In the genomic region with DNA sequence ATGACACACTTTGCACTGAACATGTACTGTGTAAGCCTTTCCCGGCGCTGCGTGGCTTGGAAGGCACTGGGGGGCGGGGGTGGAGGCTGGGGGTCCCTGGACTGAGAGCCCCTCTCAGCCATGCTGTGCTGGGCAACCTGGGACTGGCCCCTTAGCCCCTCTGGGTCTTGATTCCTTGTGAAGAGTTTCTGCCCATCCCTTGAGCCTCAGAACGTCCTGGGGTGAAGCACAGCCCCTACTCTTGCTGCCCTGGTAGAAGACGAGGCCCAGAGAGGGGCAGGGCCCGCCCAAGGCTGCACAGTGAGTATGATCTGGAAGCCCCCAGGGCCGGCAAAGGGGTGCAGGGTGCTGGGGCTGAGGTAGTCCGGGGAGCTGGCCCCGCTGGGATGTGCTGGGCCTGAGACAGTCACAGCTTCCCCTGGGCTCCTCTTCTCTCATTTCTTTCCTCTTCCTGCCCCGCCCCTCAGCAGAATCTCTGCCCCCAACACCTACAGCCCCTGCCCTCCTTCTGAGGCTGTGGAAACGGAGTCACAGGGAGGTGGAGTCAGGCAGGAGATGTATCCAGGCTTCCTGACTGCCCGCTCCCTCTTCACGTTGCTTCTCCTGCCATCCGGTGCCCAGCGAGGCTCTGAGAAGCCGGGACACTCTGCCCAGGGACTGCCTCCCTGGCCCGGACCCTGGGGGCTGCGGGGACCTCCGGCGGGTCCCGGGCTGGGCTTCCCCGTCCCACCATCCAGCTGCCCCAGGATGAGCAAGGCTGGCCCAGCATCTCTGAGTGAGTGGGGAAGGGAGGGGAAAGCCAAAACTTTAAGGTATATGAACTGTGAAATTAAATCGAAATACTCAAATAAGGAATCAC, we compare ENCODE assay signal across 3 cellular contexts.
TF ChIP-seq lines count a peak whose summit lies in the region.

No MANE protein-coding gene starts in this region.

TF ChIP-seq in SK-N-SH treated with all-trans-retinoic acid at 6 μM for 48 hours, 23 proteins besides CTCF, POLR2A, EP300 and RAD21 (continued from another document and continues in another):
- TF ChIP-seq, protein P1, sequence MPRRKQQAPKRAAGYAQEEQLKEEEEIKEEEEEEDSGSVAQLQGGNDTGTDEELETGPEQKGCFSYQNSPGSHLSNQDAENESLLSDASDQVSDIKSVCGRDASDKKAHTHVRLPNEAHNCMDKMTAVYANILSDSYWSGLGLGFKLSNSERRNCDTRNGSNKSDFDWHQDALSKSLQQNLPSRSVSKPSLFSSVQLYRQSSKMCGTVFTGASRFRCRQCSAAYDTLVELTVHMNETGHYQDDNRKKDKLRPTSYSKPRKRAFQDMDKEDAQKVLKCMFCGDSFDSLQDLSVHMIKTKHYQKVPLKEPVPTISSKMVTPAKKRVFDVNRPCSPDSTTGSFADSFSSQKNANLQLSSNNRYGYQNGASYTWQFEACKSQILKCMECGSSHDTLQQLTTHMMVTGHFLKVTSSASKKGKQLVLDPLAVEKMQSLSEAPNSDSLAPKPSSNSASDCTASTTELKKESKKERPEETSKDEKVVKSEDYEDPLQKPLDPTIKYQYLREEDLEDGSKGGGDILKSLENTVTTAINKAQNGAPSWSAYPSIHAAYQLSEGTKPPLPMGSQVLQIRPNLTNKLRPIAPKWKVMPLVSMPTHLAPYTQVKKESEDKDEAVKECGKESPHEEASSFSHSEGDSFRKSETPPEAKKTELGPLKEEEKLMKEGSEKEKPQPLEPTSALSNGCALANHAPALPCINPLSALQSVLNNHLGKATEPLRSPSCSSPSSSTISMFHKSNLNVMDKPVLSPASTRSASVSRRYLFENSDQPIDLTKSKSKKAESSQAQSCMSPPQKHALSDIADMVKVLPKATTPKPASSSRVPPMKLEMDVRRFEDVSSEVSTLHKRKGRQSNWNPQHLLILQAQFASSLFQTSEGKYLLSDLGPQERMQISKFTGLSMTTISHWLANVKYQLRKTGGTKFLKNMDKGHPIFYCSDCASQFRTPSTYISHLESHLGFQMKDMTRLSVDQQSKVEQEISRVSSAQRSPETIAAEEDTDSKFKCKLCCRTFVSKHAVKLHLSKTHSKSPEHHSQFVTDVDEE (CRISPR knock-in tag; IDR thresholded peaks at IDR 0.05) = no peak
- TF ChIP-seq, protein P2, sequence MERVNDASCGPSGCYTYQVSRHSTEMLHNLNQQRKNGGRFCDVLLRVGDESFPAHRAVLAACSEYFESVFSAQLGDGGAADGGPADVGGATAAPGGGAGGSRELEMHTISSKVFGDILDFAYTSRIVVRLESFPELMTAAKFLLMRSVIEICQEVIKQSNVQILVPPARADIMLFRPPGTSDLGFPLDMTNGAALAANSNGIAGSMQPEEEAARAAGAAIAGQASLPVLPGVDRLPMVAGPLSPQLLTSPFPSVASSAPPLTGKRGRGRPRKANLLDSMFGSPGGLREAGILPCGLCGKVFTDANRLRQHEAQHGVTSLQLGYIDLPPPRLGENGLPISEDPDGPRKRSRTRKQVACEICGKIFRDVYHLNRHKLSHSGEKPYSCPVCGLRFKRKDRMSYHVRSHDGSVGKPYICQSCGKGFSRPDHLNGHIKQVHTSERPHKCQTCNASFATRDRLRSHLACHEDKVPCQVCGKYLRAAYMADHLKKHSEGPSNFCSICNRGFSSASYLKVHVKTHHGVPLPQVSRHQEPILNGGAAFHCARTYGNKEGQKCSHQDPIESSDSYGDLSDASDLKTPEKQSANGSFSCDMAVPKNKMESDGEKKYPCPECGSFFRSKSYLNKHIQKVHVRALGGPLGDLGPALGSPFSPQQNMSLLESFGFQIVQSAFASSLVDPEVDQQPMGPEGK (CRISPR knock-in tag; IDR thresholded peaks at IDR 0.05; ENCODE audit: borderline replicate concordance) = no peak
- TF ChIP-seq ZFP30 (CRISPR knock-in tag; IDR thresholded peaks at IDR 0.05) = no peak
- TF ChIP-seq ESRRG (CRISPR knock-in tag; IDR thresholded peaks at IDR 0.05) = no peak
- TF ChIP-seq ZNF70 (CRISPR knock-in tag; IDR thresholded peaks at IDR 0.05) = no peak
- TF ChIP-seq BACH2 (CRISPR knock-in tag; IDR thresholded peaks at IDR 0.05; ENCODE audit: borderline replicate concordance) = no peak
- no peak for TF ChIP-seq SNAI2 (CRISPR knock-in tag; IDR thresholded peaks at IDR 0.05)
- TF ChIP-seq CSDC2 (CRISPR knock-in tag; IDR thresholded peaks at IDR 0.05) = no peak
- no peak for TF ChIP-seq CREB5 (CRISPR knock-in tag; IDR thresholded peaks at IDR 0.05; ENCODE audit: low read depth)
- no peak for TF ChIP-seq GLIS3 (CRISPR knock-in tag; IDR thresholded peaks at IDR 0.05)

TF ChIP-seq in SK-N-SH, 30 proteins besides CTCF, POLR2A, EP300 and RAD21:
- TF ChIP-seq ZBTB33 (IDR thresholded peaks at IDR 0.05; ENCODE audit: borderline replicate concordance, low read depth) = no peak
- TF ChIP-seq IRF3 (IDR thresholded peaks at IDR 0.05; ENCODE audit: low read depth, low read length) = no peak
- no peak for TF ChIP-seq TCF12 (IDR thresholded peaks at IDR 0.05)

TF ChIP-seq in WTC11, 78 proteins besides CTCF, POLR2A, EP300 and RAD21 (continued from another document):
- TF ChIP-seq ATF6 (CRISPR knock-in tag; IDR thresholded peaks at IDR 0.05) = no peak
- TF ChIP-seq NFATC4 (CRISPR knock-in tag; IDR thresholded peaks at IDR 0.05) = no peak
- no peak for TF ChIP-seq JUN (CRISPR knock-in tag; IDR thresholded peaks at IDR 0.05)
- TF ChIP-seq IRF1 (CRISPR knock-in tag; IDR thresholded peaks at IDR 0.05) = no peak
- TF ChIP-seq CDX4 (CRISPR knock-in tag; IDR thresholded peaks at IDR 0.05; ENCODE audit: borderline replicate concordance) = no peak
- no peak for TF ChIP-seq ELF4 (CRISPR knock-in tag; IDR thresholded peaks at IDR 0.05; ENCODE audit: low read depth)
- TF ChIP-seq SP1 (CRISPR knock-in tag; conservative IDR thresholded peaks at IDR 0.05) = no peak
- TF ChIP-seq SMAD3 (CRISPR knock-in tag; IDR thresholded peaks at IDR 0.05; ENCODE audit: borderline replicate concordance) = no peak
- TF ChIP-seq IRF2 (CRISPR knock-in tag; IDR thresholded peaks at IDR 0.05; ENCODE audit: borderline replicate concordance, low read depth) = no peak
- TF ChIP-seq ZNF423 (CRISPR knock-in tag; IDR thresholded peaks at IDR 0.05) = no peak
- TF ChIP-seq SMAD4 (CRISPR knock-in tag; IDR thresholded peaks at IDR 0.05) = no peak
- TF ChIP-seq ZNF396 (CRISPR knock-in tag; IDR thresholded peaks at IDR 0.05; ENCODE audit: borderline replicate concordance) = no peak
